ENCODE assay signal across 8 cellular contexts in the genomic region with DNA sequence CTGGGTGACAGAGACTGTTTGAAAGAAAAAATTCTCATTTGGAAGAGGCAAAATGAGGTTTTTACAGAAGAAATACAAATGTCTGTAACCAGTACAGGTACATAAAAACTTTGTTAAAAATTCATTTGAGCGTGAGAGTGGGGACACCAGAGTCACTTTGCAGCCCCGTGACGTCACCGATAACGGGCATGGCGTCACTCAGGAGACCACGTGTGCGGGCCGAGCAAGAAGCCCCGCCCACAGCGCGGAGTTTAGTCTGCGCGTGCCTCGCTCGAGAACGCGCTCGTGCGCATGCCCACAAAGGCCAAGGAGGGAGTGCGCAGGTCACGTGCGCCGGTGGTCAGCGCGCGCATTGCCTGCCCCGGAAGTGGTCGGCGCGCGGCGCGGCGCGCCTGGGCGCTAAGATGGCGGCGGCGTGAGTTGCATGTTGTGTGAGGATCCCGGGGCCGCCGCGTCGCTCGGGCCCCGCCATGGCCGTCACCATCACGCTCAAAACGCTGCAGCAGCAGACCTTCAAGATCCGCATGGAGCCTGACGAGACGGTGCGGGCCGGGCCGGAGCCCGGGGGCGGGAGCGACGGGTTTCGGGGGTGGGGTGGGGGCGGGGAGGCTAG. TPM values are rescaled to one million over a fixed set of nuclear protein-coding genes. Genes with fewer than 3 reads are reported as not detected.
DNase-seq lines count a peak whose midpoint lies in the region; ATAC-seq, FAIRE-seq and TF ChIP-seq lines count a peak whose summit lies in the region.

A gene (plus strand): TSS at position 384 of the 613 bp plus-strand sequence. CDS start 87 bp downstream, at position 471.

- peaks cover 63% of the 10 kb centered on the region for H4K20me1 ChIP-seq in smooth muscle cell (ENCODE audit: low read depth)

- POLR2A ChIA-PET in WTC11 (lab: Charles Lee): interaction anchor here (0.6 to 1.3 kb wide), 6 partner anchors 9 to 55 kb away, joined by 3 to 10 read pairs (median 4); a partner anchor contains a TSS

- 1% methylated on average over 55 of the region's 62 CpGs for WGBS in smooth muscle cell (ENCODE audit: low lambda C conversion rate)

- H3K79me2 ChIP-seq in smooth muscle cell (ENCODE audit: low read depth): peaks cover 43% of the 10 kb centered on the region

- H3K27ac ChIP-seq in smooth muscle cell (ENCODE audit: low read depth): peak within 1 kb of the TSS; percentile 97

- H3K27ac Mint-ChIP-seq in WTC11 (peak within 1 kb of the TSS; percentile 98), immature natural killer cell (peak within 1 kb of the TSS; percentile 91 to 97 (median 96))

- H2AFZ ChIP-seq in smooth muscle cell (ENCODE audit: low read depth): no peak within 1 kb of the TSS

- H3K27me3 ChIP-seq in bronchial epithelial cell (ENCODE audit: control insufficient read depth, insufficient read depth, low read length) (no peaks in the 10 kb centered on the region), smooth muscle cell (ENCODE audit: low read depth) (no peaks in the 10 kb centered on the region)

- no peaks in the 10 kb centered on the region for H3K9me3 ChIP-seq in smooth muscle cell (replicated peaks; ENCODE audit: low read depth)

- peaks cover 31% of the 10 kb centered on the region for H3F3A ChIP-seq in smooth muscle cell (ENCODE audit: low read depth)

- TF ChIP-seq POLR2A in GM18951 (IDR thresholded peaks at IDR 0.05; ENCODE audit: extremely low read depth, insufficient read depth, insufficient read length): peak; percentile 94

- H3K36me3 Mint-ChIP-seq in WTC11: peaks cover 70% of the 10 kb centered on the region
- peaks cover 9 to 31% (median 13%) of the 10 kb centered on the region in 3 donors for H3K36me3 Mint-ChIP-seq in immature natural killer cell

- ATAC-seq in HG03196 (IDR thresholded peaks at IDR 0.05; ENCODE audit: unreplicated experiment) (peak; percentile 75), WTC11 (peak; percentile 67)

- CTCF ChIA-PET in WTC11 (lab: Charles Lee): interaction anchor here (0.8 to 1.5 kb wide), 5 partner anchors 8 to 155 kb away, joined by 3 to 11 read pairs (median 3); a partner anchor contains a TSS

- H3K9ac ChIP-seq in smooth muscle cell (ENCODE audit: low read depth): peak within 1 kb of the TSS; percentile 97

- in situ Hi-C loops in GM18951 (cut with MboI; ENCODE audit: low sequenced_read_pairs, unreplicated experiment): no loop called here

- H3K4me1 Mint-ChIP-seq in WTC11 (peaks cover 17% of the 10 kb centered on the region), immature natural killer cell (peaks cover 37 to 62% of the 10 kb centered on the region in 2 donors)

- H3K4me2 ChIP-seq in smooth muscle cell: peak within 1 kb of the TSS; percentile 96

- peak within 1 kb of the TSS; percentile 63 for H3K4me3 ChIP-seq in bronchial epithelial cell (ENCODE audit: low read depth, low read length)
- peak within 1 kb of the TSS; percentile 85 for H3K4me3 ChIP-seq in smooth muscle cell

- TF ChIP-seq CTCF in WTC11 (IDR thresholded peaks at IDR 0.05): no peak
- no peak for TF ChIP-seq CTCF in bronchial epithelial cell (IDR thresholded peaks at IDR 0.05; ENCODE audit: insufficient read depth, low read length, severe bottlenecking)
- TF ChIP-seq CTCF in smooth muscle cell (IDR thresholded peaks at IDR 0.05; ENCODE audit: borderline replicate concordance, insufficient read depth, poor library complexity, severe bottlenecking): no peak

- H3K36me3 ChIP-seq in bronchial epithelial cell (ENCODE audit: control insufficient read depth, insufficient read depth, low read length): peaks cover 43% of the 10 kb centered on the region
- no peaks in the 10 kb centered on the region for H3K36me3 ChIP-seq in smooth muscle cell (ENCODE audit: low read depth)

- H3K4me3 Mint-ChIP-seq in WTC11: peak within 1 kb of the TSS; percentile 90
- peak within 1 kb of the TSS; percentile 86 to 90 (median 89) for H3K4me3 Mint-ChIP-seq in immature natural killer cell

- no peak for FAIRE-seq in bronchial epithelial cell (lab: Jason Lieb, UNC)

- DNase-seq in AG08396 (ENCODE audit: low spot score) (peak; percentile 97), NCI-H226 (peak; percentile 92), WTC11 (ENCODE audit: low spot score) (peak; percentile 98), bronchial epithelial cell (ENCODE audit: low read depth) (peak; percentile 90), immature natural killer cell (peak; percentile 99), smooth muscle cell (lab: John Stamatoyannopoulos, UW; ENCODE audit: unreplicated experiment) (peak; percentile 95)

- H3K9me3 Mint-ChIP-seq in WTC11 (no peaks in the 10 kb centered on the region), immature natural killer cell (no peaks in the 10 kb centered on the region)

- H3K4me1 ChIP-seq in smooth muscle cell (ENCODE audit: low read depth): peaks cover 19% of the 10 kb centered on the region

- H3K27me3 Mint-ChIP-seq in WTC11 (ENCODE audit: low read depth) (no peaks in the 10 kb centered on the region; the same call in 1 of the 2 replicates), immature natural killer cell (ENCODE audit: low read depth in 3 of 3) (peaks cover 16 to 25% (median 20%) of the 10 kb centered on the region in 3 donors)

TF ChIP-seq in WTC11, 78 proteins besides CTCF, POLR2A, EP300 and RAD21 (continues in another document):
- TF ChIP-seq TEAD4 (CRISPR knock-in tag; IDR thresholded peaks at IDR 0.05) (no peak), OVOL2 (CRISPR knock-in tag; IDR thresholded peaks at IDR 0.05; ENCODE audit: borderline replicate concordance) (peak; percentile 69; the same call in 1 of the 2 replicates), CREM (CRISPR knock-in tag; IDR thresholded peaks at IDR 0.05) (peak; percentile 91), NFATC4 (CRISPR knock-in tag; IDR thresholded peaks at IDR 0.05) (peak; percentile 97), TCF7 (CRISPR knock-in tag; IDR thresholded peaks at IDR 0.05; ENCODE audit: low read depth) (no peak; the same call in 1 of the 2 replicates), ZNF219 (CRISPR knock-in tag; IDR thresholded peaks at IDR 0.05; ENCODE audit: borderline replicate concordance) (no peak)
- TF ChIP-seq, protein P1, sequence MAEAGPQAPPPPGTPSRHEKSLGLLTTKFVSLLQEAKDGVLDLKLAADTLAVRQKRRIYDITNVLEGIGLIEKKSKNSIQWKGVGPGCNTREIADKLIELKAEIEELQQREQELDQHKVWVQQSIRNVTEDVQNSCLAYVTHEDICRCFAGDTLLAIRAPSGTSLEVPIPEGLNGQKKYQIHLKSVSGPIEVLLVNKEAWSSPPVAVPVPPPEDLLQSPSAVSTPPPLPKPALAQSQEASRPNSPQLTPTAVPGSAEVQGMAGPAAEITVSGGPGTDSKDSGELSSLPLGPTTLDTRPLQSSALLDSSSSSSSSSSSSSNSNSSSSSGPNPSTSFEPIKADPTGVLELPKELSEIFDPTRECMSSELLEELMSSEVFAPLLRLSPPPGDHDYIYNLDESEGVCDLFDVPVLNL (CRISPR knock-in tag; IDR thresholded peaks at IDR 0.05; ENCODE audit: borderline replicate concordance, low read depth): peak; percentile 86
- TF ChIP-seq, protein P2, sequence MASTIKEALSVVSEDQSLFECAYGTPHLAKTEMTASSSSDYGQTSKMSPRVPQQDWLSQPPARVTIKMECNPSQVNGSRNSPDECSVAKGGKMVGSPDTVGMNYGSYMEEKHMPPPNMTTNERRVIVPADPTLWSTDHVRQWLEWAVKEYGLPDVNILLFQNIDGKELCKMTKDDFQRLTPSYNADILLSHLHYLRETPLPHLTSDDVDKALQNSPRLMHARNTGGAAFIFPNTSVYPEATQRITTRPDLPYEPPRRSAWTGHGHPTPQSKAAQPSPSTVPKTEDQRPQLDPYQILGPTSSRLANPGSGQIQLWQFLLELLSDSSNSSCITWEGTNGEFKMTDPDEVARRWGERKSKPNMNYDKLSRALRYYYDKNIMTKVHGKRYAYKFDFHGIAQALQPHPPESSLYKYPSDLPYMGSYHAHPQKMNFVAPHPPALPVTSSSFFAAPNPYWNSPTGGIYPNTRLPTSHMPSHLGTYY (CRISPR knock-in tag; IDR thresholded peaks at IDR 0.05): peak; percentile 98
- TF ChIP-seq, protein P3, sequence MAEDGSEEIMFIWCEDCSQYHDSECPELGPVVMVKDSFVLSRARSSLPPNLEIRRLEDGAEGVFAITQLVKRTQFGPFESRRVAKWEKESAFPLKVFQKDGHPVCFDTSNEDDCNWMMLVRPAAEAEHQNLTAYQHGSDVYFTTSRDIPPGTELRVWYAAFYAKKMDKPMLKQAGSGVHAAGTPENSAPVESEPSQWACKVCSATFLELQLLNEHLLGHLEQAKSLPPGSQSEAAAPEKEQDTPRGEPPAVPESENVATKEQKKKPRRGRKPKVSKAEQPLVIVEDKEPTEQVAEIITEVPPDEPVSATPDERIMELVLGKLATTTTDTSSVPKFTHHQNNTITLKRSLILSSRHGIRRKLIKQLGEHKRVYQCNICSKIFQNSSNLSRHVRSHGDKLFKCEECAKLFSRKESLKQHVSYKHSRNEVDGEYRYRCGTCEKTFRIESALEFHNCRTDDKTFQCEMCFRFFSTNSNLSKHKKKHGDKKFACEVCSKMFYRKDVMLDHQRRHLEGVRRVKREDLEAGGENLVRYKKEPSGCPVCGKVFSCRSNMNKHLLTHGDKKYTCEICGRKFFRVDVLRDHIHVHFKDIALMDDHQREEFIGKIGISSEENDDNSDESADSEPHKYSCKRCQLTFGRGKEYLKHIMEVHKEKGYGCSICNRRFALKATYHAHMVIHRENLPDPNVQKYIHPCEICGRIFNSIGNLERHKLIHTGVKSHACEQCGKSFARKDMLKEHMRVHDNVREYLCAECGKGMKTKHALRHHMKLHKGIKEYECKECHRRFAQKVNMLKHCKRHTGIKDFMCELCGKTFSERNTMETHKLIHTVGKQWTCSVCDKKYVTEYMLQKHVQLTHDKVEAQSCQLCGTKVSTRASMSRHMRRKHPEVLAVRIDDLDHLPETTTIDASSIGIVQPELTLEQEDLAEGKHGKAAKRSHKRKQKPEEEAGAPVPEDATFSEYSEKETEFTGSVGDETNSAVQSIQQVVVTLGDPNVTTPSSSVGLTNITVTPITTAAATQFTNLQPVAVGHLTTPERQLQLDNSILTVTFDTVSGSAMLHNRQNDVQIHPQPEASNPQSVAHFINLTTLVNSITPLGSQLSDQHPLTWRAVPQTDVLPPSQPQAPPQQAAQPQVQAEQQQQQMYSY (CRISPR knock-in tag; IDR thresholded peaks at IDR 0.05): no peak

RNA-seq across cellular contexts. Expression of the gene that starts here (rescaled TPM):
- total RNA-seq in WTC11 (2021) (84.3 to 96.6 TPM (median 96.2 TPM) in 3 replicates), bronchial epithelial cell (91.1 and 120 TPM in 2 replicates), smooth muscle cell (74.4 and 97.1 TPM in 2 replicates)
- polyA plus RNA-seq in immature natural killer cell (100 to 1,000 TPM in 1 of 3 donors, 10 to 100 TPM in 2; 68.9 to 121 (median 69.4) TPM), smooth muscle cell (176 and 191 TPM in 2 replicates)

Comparison
In these comparisons a context has a peak if more than half of its experiments do, and no peak if none do; other contexts are left out.
1. Peak in every context shown above with its lines: DNase-seq, ATAC-seq, H3K4me3 ChIP-seq and H3K27ac ChIP-seq.